In the genomic region with DNA sequence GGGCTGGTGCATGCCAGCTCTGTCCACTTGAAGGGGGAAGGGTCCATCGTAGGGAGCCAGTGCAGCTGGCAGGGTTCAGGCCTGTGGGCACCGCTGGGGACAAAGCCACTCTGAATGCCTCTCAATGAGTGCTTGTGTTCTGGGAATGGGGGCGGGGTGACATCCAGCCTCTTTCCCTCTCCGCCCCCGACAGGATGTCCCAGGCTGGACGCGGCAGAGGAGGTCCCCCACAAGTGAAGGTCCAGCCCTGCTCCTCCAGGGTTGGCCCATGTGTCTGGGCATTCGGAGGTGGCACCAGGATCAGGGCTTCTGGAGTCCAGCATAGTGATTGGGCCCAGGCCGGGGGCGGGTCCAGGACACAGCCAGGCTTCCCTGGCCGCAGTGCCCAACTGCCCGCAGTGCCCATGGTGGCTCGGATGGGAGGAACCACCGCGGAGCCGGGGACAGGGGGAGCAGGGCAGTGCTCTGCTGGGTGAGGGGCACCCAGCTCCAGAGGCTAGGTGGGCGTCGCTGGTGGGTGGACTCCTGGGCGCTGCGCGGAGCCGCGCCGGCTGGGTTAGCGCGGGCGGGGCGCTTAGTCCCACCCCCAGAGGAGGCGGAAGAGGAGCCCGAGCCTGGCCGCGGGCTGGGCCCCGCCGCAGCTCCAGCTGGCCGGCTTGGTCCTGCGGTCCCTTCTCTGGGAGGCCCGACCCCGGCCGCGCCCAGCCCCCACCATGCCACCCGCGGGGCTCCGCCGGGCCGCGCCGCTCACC, we compare ENCODE assay signal across 8 cellular contexts. TPM values are rescaled to one million over a fixed set of nuclear protein-coding genes. Genes with fewer than 3 reads are reported as not detected.
DNase-seq lines count a peak whose midpoint lies in the region; ATAC-seq, FAIRE-seq and TF ChIP-seq lines count a peak whose summit lies in the region.

A gene with protein sequence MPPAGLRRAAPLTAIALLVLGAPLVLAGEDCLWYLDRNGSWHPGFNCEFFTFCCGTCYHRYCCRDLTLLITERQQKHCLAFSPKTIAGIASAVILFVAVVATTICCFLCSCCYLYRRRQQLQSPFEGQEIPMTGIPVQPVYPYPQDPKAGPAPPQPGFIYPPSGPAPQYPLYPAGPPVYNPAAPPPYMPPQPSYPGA (plus strand): TSS at position 617 of the 752 bp plus-strand sequence. CDS start 97 bp downstream, at position 714.

- no peak within 1 kb of the TSS for H2BK5ac ChIP-seq in trophoblast cell (ENCODE audit: low read depth, low read length, poor library complexity)

- CTCF ChIA-PET in GM12878 (lab: Yijun Ruan, JAX) = no interaction called here

- H3K4me1 ChIP-seq in GM12878 (ENCODE audit: control insufficient read depth, insufficient read depth, low read length) (no peaks in the 10 kb centered on the region), hepatocyte (ENCODE audit: insufficient read depth) (peaks cover 9% of the 10 kb centered on the region), trophoblast cell (ENCODE audit: control insufficient read depth in 1 of 2, insufficient read depth in 2 of 2, low read length in 2 of 2) (peaks cover 25 to 31% of the 10 kb centered on the region in 2 experiments)

- H2BK12ac ChIP-seq in trophoblast cell (ENCODE audit: low read length) = peak within 1 kb of the TSS; percentile 64

- POLR2A ChIA-PET in GM12878 (lab: Charles Lee) = no interaction called here

- no peak for TF ChIP-seq CTCF in GM12878 (IDR thresholded peaks at IDR 0.05 in 2 of 3, conservative IDR thresholded peaks at IDR 0.05 in 1 of 3; ENCODE audit: control insufficient read depth in 2 of 3, extremely low read depth in 1 of 3, insufficient read depth in 1 of 3, low read depth in 3 of 3, low read length in 3 of 3)
- TF ChIP-seq CTCF in hepatocyte (IDR thresholded peaks at IDR 0.05; ENCODE audit: poor library complexity) = no peak

- H3K4me2 ChIP-seq in GM12878 (ENCODE audit: control insufficient read depth, insufficient read depth) (no peak within 1 kb of the TSS), hepatocyte (peak within 1 kb of the TSS; percentile 89), trophoblast cell (ENCODE audit: low read length) (peak within 1 kb of the TSS; percentile 80)

- no peak within 1 kb of the TSS for H3K4me3 ChIP-seq in GM12878
- H3K4me3 ChIP-seq in hepatocyte = peak within 1 kb of the TSS; percentile 92
- H3K4me3 ChIP-seq in trophoblast cell (ENCODE audit: low read depth, low read length) = peak within 1 kb of the TSS; percentile 67

- H3K23ac ChIP-seq in trophoblast cell (ENCODE audit: low read length) = no peak within 1 kb of the TSS

- SMC1A ChIA-PET in GM12878 (lab: Charles Lee; ENCODE audit: uncharacterized antibody, unreplicated experiment) = no interaction called here

- no peak within 1 kb of the TSS for H3K27ac ChIP-seq in GM12878 (ENCODE audit: control insufficient read depth, insufficient read depth)
- H3K27ac ChIP-seq in hepatocyte = no peak within 1 kb of the TSS
- no peak within 1 kb of the TSS for H3K27ac ChIP-seq in trophoblast cell (ENCODE audit: low read depth, low read length)

- ATAC-seq in GM12878 (peak; percentile 25; the same call in 2 of the 3 replicates), GM19452 (IDR thresholded peaks at IDR 0.05; ENCODE audit: unreplicated experiment) (no peak), GM21717 (IDR thresholded peaks at IDR 0.05; ENCODE audit: unreplicated experiment) (no peak)

- no peaks in the 10 kb centered on the region for H3K9me2 ChIP-seq in hepatocyte (replicated peaks; ENCODE audit: insufficient read depth)

- peak within 1 kb of the TSS; percentile 78 for H3K14ac ChIP-seq in trophoblast cell (ENCODE audit: low read length)

- FAIRE-seq in GM12878 (lab: Jason Lieb, UNC) = no peak

- H4K12ac ChIP-seq in trophoblast cell (ENCODE audit: low read depth, low read length) = peak within 1 kb of the TSS; percentile 61

- H2BK120ac ChIP-seq in trophoblast cell (ENCODE audit: insufficient read depth, low read length, poor library complexity) = peak within 1 kb of the TSS; percentile 56

- TF ChIP-seq POLR2A in GM12878 (IDR thresholded peaks at IDR 0.05; ENCODE audit: low read depth, low read length) = no peak

- BruUV-seq in GM12878 (replicated peaks; lab: Mats Ljungman, UMichigan) = no TSS peak

- peak within 1 kb of the TSS; percentile 52 for H3K18ac ChIP-seq in trophoblast cell (ENCODE audit: low read length)

- no peak within 1 kb of the TSS for H2AFZ ChIP-seq in GM12878 (ENCODE audit: control insufficient read depth, low read depth, low read length)
- peak within 1 kb of the TSS; percentile 94 for H2AFZ ChIP-seq in hepatocyte
- peak within 1 kb of the TSS; percentile 13 for H2AFZ ChIP-seq in trophoblast cell (ENCODE audit: insufficient read depth, low read length, poor library complexity)

- no peak for TF ChIP-seq EP300 in GM12878 (IDR thresholded peaks at IDR 0.05; ENCODE audit: borderline replicate concordance in 1 of 2, control insufficient read depth in 1 of 2, low read depth in 2 of 2, low read length in 2 of 2)

- DNase-seq in DMS153 treated with DMSO at 0.1 percent for 48 hours (lab: John Stamatoyannopoulos, UW; ENCODE audit: unreplicated experiment) (peak; percentile 16), DMS153 (lab: John Stamatoyannopoulos, UW) (no peak), NCI-H226 (peak; percentile 36), GM12878 (ENCODE audit: low read depth, low spot score) (no peak), hepatocyte (ENCODE audit: low spot score) (peak; percentile 65), trophoblast cell (peak; percentile 16 to 53)

- H3K4ac ChIP-seq in trophoblast cell (ENCODE audit: low read depth, low read length) = peak within 1 kb of the TSS; percentile 24

- peak within 1 kb of the TSS; percentile 81 for H4K8ac ChIP-seq in trophoblast cell (ENCODE audit: low read depth, low read length)

- intact Hi-C loops in GM12878 (cut with micrococcal nuclease; ENCODE audit: unreplicated experiment) = no loop called here

- in situ Hi-C loops in GM12878 (cut with MboI) = no loop called here

- WGBS in GM12878 (ENCODE audit: insufficient coverage, insufficient replicate concordance, low lambda C conversion rate, missing lambda C conversion rate) = 19% methylated on average over 47 of the region's 47 CpGs
- WGBS in hepatocyte (ENCODE audit: low lambda C conversion rate, missing lambda C conversion rate) = 6% methylated on average over 31 of the region's 47 CpGs
- WGBS in trophoblast cell (ENCODE audit: extremely low coverage, insufficient coverage, insufficient read length) = no CpG with 5 or more reads among the region's 47 CpGs

- peak within 1 kb of the TSS; percentile 58 for H2AK5ac ChIP-seq in trophoblast cell (ENCODE audit: low read length)

- RAD21 ChIA-PET in GM12878 (lab: Charles Lee; ENCODE audit: unreplicated experiment) = no interaction called here

- H4K20me1 ChIP-seq in GM12878 (ENCODE audit: control insufficient read depth, insufficient read depth) = no peaks in the 10 kb centered on the region
- H4K20me1 ChIP-seq in hepatocyte (ENCODE audit: insufficient read depth, poor library complexity, severe bottlenecking) = no peaks in the 10 kb centered on the region

- TF ChIP-seq RAD21 in GM12878 (IDR thresholded peaks at IDR 0.05; ENCODE audit: insufficient read depth, low read depth, low read length) = no peak

- H3K9ac ChIP-seq in GM12878 (ENCODE audit: control insufficient read depth, insufficient read depth, low read length) (no peak within 1 kb of the TSS), trophoblast cell (ENCODE audit: low read length) (no peak within 1 kb of the TSS)

- H3K79me2 ChIP-seq in GM12878 (ENCODE audit: control insufficient read depth, insufficient read depth, low read length) = no peaks in the 10 kb centered on the region
- H3K79me2 ChIP-seq in hepatocyte = no peaks in the 10 kb centered on the region
- peaks cover 5% of the 10 kb centered on the region for H3K79me2 ChIP-seq in trophoblast cell (ENCODE audit: control insufficient read depth, insufficient read depth, low read length, poor library complexity)

- H3K36me3 ChIP-seq in GM12878 (ENCODE audit: control insufficient read depth in 2 of 2, insufficient read depth in 2 of 2, low read length in 1 of 2) = no peaks in the 10 kb centered on the region; a peak in 1 of 4 replicates
- H3K36me3 ChIP-seq in hepatocyte (replicated peaks; ENCODE audit: insufficient read depth, low read depth) = no peaks in the 10 kb centered on the region
- peaks cover 2% of the 10 kb centered on the region in 2 experiments for H3K36me3 ChIP-seq in trophoblast cell (ENCODE audit: control insufficient read depth in 1 of 2, insufficient read depth in 2 of 2, low read length in 2 of 2)

- peaks cover 2 to 12% of the 10 kb centered on the region in 2 experiments; a peak in 3 of 4 replicates for H3K27me3 ChIP-seq in GM12878 (replicated peaks in 1 of 2; ENCODE audit: control insufficient read depth in 2 of 2, insufficient read depth in 2 of 2, low read length in 1 of 2)
- H3K27me3 ChIP-seq in hepatocyte = no peaks in the 10 kb centered on the region
- H3K27me3 ChIP-seq in trophoblast cell (ENCODE audit: insufficient read depth, low read length) = peaks cover 5% of the 10 kb centered on the region

- H3K79me1 ChIP-seq in trophoblast cell (ENCODE audit: low read length) = peaks cover 13% of the 10 kb centered on the region

- no peaks in the 10 kb centered on the region for H3K9me3 ChIP-seq in GM12878 (replicated peaks; ENCODE audit: control insufficient read depth, insufficient read depth, low read length)
- no peaks in the 10 kb centered on the region for H3K9me3 ChIP-seq in hepatocyte (ENCODE audit: low read depth)
- H3K9me3 ChIP-seq in trophoblast cell (ENCODE audit: insufficient read depth, low read depth, low read length) = no peaks in the 10 kb centered on the region

- H4K91ac ChIP-seq in trophoblast cell (ENCODE audit: low read depth, low read length) = peak within 1 kb of the TSS; percentile 7

RNA-seq across cellular contexts. Expression of the gene that starts here (rescaled TPM):
- total RNA-seq in GM12878 (2013; cell fraction: nucleolus; rRNA removed) = 0.90 and 1.5 TPM in 2 replicates
- total RNA-seq in GM12878 (2014; rRNA removed) (0.11 TPM in 1 of 2 replicates, not detected in the other), GM12878 (2014; rRNA removed; fragmentation: Illumina TruSeq; extraction: Trizol) (not detected in 2 replicates), GM12878 (2021) (not detected in 2 replicates), hepatocyte (9.6 and 10.2 TPM in 2 replicates)
- not detected for polyA plus RNA-seq in GM12878 (2011; ENCODE audit: low read depth)
- polyA plus RNA-seq in GM12878 (2011; rRNA removed) (0.07 TPM in 1 of 2 replicates, not detected in the other), GM12878 (2014; fragmentation: Illumina TruSeq; extraction: Trizol) (0.07 TPM in 1 of 2 replicates, not detected in the other), GM12878 (2014; fragmentation: Nextera tagmentation; extraction: Ambion mirVana) (not detected), GM12878 (2014; rRNA removed) (not detected in 2 replicates), GM12878 (2016; fragmentation: Nextera tagmentation; extraction: Ambion mirVana) (not detected), hepatocyte (24.0 and 31.2 TPM in 2 replicates)
- 0.13 and 0.15 TPM in 2 replicates for polyA plus RNA-seq in GM12878 (2011; cell fraction: cytosol; rRNA removed)
- 0.61 and 0.85 TPM in 2 replicates for polyA plus RNA-seq in GM12878 (2011; cell fraction: nucleus; rRNA removed)
- not detected in 2 replicates for polyA plus RNA-seq in GM12878 (2012)
- polyA minus RNA-seq in GM12878 (2011; rRNA and poly(A)+ RNA removed) = not detected in 2 replicates
- polyA minus RNA-seq in GM12878 (2011; cell fraction: cytosol; rRNA and poly(A)+ RNA removed) = not detected in 2 replicates
- polyA minus RNA-seq in GM12878 (2011; cell fraction: nucleus; rRNA and poly(A)+ RNA removed) = 0.29 TPM in 1 of 2 replicates, not detected in the other
- polyA plus RNA-seq in trophoblast cell (2013) = 14.7 and 15.2 TPM in 2 replicates

Comparison
In these comparisons a context has a peak if more than half of its experiments do, and no peak if none do; other contexts are left out.
1. RNA of the gene that starts here (polyA plus RNA-seq): 24.0 to 31.2 TPM in hepatocyte; 0.07 to 0.85 TPM in GM12878; every median in the first group is over 10 times any median in the second.
2. DNase-seq: peak in DMS153 treated with DMSO at 0.1 percent for 48 hours (single experiment), NCI-H226 (single experiment), hepatocyte (single experiment) and trophoblast cell (2 of 2); none in DMS153 (single experiment) and GM12878 (single experiment).